ENCODE assay signal across 13 cellular contexts in genomic region chr7:45841926-45842717, GRCh38. TPM values are rescaled to one million over a fixed set of nuclear protein-coding genes. Genes with fewer than 3 reads are reported as not detected.
DNase-seq lines count a peak whose midpoint lies in the region; ATAC-seq, FAIRE-seq and TF ChIP-seq lines count a peak whose summit lies in the region.
"Not testable (repeated sequence)": the region's sequence is repeated elsewhere in the genome, so short reads cannot be mapped to it uniquely, and the experiment has no call there.
"Had no signal": no experiment of that assay in that cellular context is flagged by ENCODE, and none has a peak within 500 bp of the region (broad histone marks: within the 10 kb centered on the region; RNA-seq: fewer than 3 reads in every experiment).

No MANE protein-coding gene starts in this region.

- H2AFZ ChIP-seq in GM12878 (ENCODE audit: control insufficient read depth, low read depth, low read length), result not testable (repeated sequence)

- not testable (repeated sequence) for FAIRE-seq in GM12878 (lab: Jason Lieb, UNC)
- peak; percentile 5 for FAIRE-seq in pancreas (lab: Jason Lieb, UNC)

- not testable (repeated sequence) for H3K36me3 ChIP-seq in BLaER1 treated with 17β-estradiol and CSF1 and Interleukin-3, amounts not matched to agents 10 nM and 100 nM; GM12878 (ENCODE audit: control insufficient read depth in 2 of 2, insufficient read depth in 2 of 2, low read length in 1 of 2); pancreas

- H3K4me2 ChIP-seq in BLaER1 treated with 17β-estradiol and CSF1 and Interleukin-3, amounts not matched to agents 10 nM and 100 nM, result peak overlapping the region; percentile 44 to 76 (median 62); a peak in 20 of 22 replicates
- not testable (repeated sequence) for H3K4me2 ChIP-seq in GM12878 (ENCODE audit: control insufficient read depth, insufficient read depth)

- not testable (repeated sequence) for BruUV-seq in GM12878 (replicated peaks; lab: Mats Ljungman, UMichigan)

- TF ChIP-seq CTCF in GM13976 (IDR thresholded peaks at IDR 0.05; ENCODE audit: borderline replicate concordance, control extremely low read depth, extremely low read depth, insufficient read depth, missing control alignments); GM12878 (IDR thresholded peaks at IDR 0.05 in 2 of 3, conservative IDR thresholded peaks at IDR 0.05 in 1 of 3; ENCODE audit: control insufficient read depth in 2 of 3, extremely low read depth in 1 of 3, insufficient read depth in 1 of 3, low read depth in 3 of 3, low read length in 3 of 3); pancreas (IDR thresholded peaks at IDR 0.05): not testable (repeated sequence)

- intact Hi-C loops in GM12878 (cut with micrococcal nuclease; ENCODE audit: unreplicated experiment); pancreas (cut with DNase I): not testable (repeated sequence)

- DNase-seq in GM13976 (ENCODE audit: low spot score) (peak; percentile 1), NCI-H128 (lab: John Stamatoyannopoulos, UW; ENCODE audit: unreplicated experiment) (peak; percentile 20), NCI-H2107 (lab: John Stamatoyannopoulos, UW) (peak; percentile 53), NCI-H345 treated with DMSO at 0.1 percent for 48 hours (lab: John Stamatoyannopoulos, UW; ENCODE audit: unreplicated experiment) (peak; percentile 83), GM12878 (ENCODE audit: low read depth, low spot score) (peak; percentile 4)
- DNase-seq in pancreas, result not testable (repeated sequence)

- not testable (repeated sequence) for H3K27me3 ChIP-seq in BLaER1 treated with 17β-estradiol and CSF1 and Interleukin-3, amounts not matched to agents 10 nM and 100 nM; GM12878 (replicated peaks in 1 of 2; ENCODE audit: control insufficient read depth in 2 of 2, insufficient read depth in 2 of 2, low read length in 1 of 2); pancreas

- not testable (repeated sequence) for TF ChIP-seq EP300 in GM12878 (IDR thresholded peaks at IDR 0.05; ENCODE audit: borderline replicate concordance in 1 of 2, control insufficient read depth in 1 of 2, low read depth in 2 of 2, low read length in 2 of 2)

- H3K4me1 ChIP-seq in BLaER1 treated with 17β-estradiol and CSF1 and Interleukin-3, amounts not matched to agents 10 nM and 100 nM, result peaks cover 7 to 40% (median 16%) of the 10 kb centered on the region in 10 experiments; a peak in 17 of 20 replicates
- H3K4me1 ChIP-seq in GM12878 (ENCODE audit: control insufficient read depth, insufficient read depth, low read length); pancreas: not testable (repeated sequence)

- CTCF ChIA-PET in GM12878 (lab: Yijun Ruan, JAX), result not testable (repeated sequence)

- in situ Hi-C loops in GM13976 (cut with MboI; ENCODE audit: low sequenced_read_pairs, unreplicated experiment); GM12878 (cut with MboI): not testable (repeated sequence)

- POLR2A ChIA-PET in GM12878 (lab: Charles Lee), result not testable (repeated sequence)

- H3K4me3 ChIP-seq in BLaER1 treated with 17β-estradiol and CSF1 and Interleukin-3, amounts not matched to agents 10 nM and 100 nM; GM12878; pancreas: not testable (repeated sequence)

- not testable (repeated sequence) for H3K9me3 ChIP-seq in BLaER1 treated with 17β-estradiol and CSF1 and Interleukin-3, amounts not matched to agents 10 nM and 100 nM (replicated peaks in 1 of 11); GM12878 (replicated peaks; ENCODE audit: control insufficient read depth, insufficient read depth, low read length); pancreas

- SMC1A ChIA-PET in GM12878 (lab: Charles Lee; ENCODE audit: uncharacterized antibody, unreplicated experiment), result not testable (repeated sequence)

- not testable (repeated sequence) for TF ChIP-seq RAD21 in GM12878 (IDR thresholded peaks at IDR 0.05; ENCODE audit: insufficient read depth, low read depth, low read length)

- not testable (repeated sequence) for TF ChIP-seq POLR2A in GM12878 (IDR thresholded peaks at IDR 0.05; ENCODE audit: low read depth, low read length)

- WGBS in GM12878 (ENCODE audit: insufficient coverage, insufficient replicate concordance, low lambda C conversion rate, missing lambda C conversion rate), result 2% methylated on average over 4 of the region's 4 CpGs
- 46 to 51% methylated on average over 4 of the region's 4 CpGs for WGBS in pancreas, 2 donors

- H3K9ac ChIP-seq in BLaER1 treated with 17β-estradiol and CSF1 and Interleukin-3, amounts not matched to agents 10 nM and 100 nM, result peak overlapping the region in 1 of 11 experiments; percentile 31; a peak in 1 of 22 replicates
- not testable (repeated sequence) for H3K9ac ChIP-seq in GM12878 (ENCODE audit: control insufficient read depth, insufficient read depth, low read length)

- not testable (repeated sequence) for H3K79me2 ChIP-seq in GM12878 (ENCODE audit: control insufficient read depth, insufficient read depth, low read length)

- RAD21 ChIA-PET in GM12878 (lab: Charles Lee; ENCODE audit: unreplicated experiment), result not testable (repeated sequence)

- peak; percentile 63 for ATAC-seq in HG03175 (IDR thresholded peaks at IDR 0.05; ENCODE audit: unreplicated experiment)
- ATAC-seq in GM12878, result peak; percentile 78
- not testable (repeated sequence) for ATAC-seq in pancreas

- H4K20me1 ChIP-seq in BLaER1 treated with 17β-estradiol and CSF1 and Interleukin-3, amounts not matched to agents 10 nM and 100 nM; GM12878 (ENCODE audit: control insufficient read depth, insufficient read depth): not testable (repeated sequence)

- peak overlapping the region in 4 of 11 experiments; percentile 9 to 33 (median 22); a peak in 2 of 22 replicates for H3K27ac ChIP-seq in BLaER1 treated with 17β-estradiol and CSF1 and Interleukin-3, amounts not matched to agents 10 nM and 100 nM
- H3K27ac ChIP-seq in GM12878 (ENCODE audit: control insufficient read depth, insufficient read depth); pancreas: not testable (repeated sequence)

RNA-seq across cellular contexts. Expression of gene CCDC201, which starts 30.8 kb away (rescaled TPM):
- total RNA-seq in GM12878 (2013; cell fraction: nucleolus; rRNA removed), result not detected in 2 replicates
- total RNA-seq in GM12878 (2014; rRNA removed) (not detected in 2 replicates), GM12878 (2014; rRNA removed; fragmentation: Illumina TruSeq; extraction: Trizol) (not detected in 2 replicates), GM12878 (2021) (not detected in 2 replicates), pancreas (not detected)
- not detected for polyA plus RNA-seq in GM12878 (2011; ENCODE audit: low read depth)
- polyA plus RNA-seq in GM12878 (2011; rRNA removed) (not detected in 2 replicates), GM12878 (2014; fragmentation: Illumina TruSeq; extraction: Trizol) (not detected in 2 replicates), GM12878 (2014; fragmentation: Nextera tagmentation; extraction: Ambion mirVana) (not detected), GM12878 (2014; rRNA removed) (not detected in 2 replicates), GM12878 (2016; fragmentation: Nextera tagmentation; extraction: Ambion mirVana) (under 1 TPM in 1 of 2 experiments, not detected in 1; 0.10 TPM), pancreas (not detected)
- not detected in 2 replicates for polyA plus RNA-seq in GM12878 (2011; cell fraction: cytosol; rRNA removed)
- polyA plus RNA-seq in GM12878 (2011; cell fraction: nucleus; rRNA removed), result not detected in 2 replicates
- polyA plus RNA-seq in GM12878 (2012), result not detected in 2 replicates
- not detected in 2 replicates for polyA minus RNA-seq in GM12878 (2011; rRNA and poly(A)+ RNA removed)
- polyA minus RNA-seq in GM12878 (2011; cell fraction: cytosol; rRNA and poly(A)+ RNA removed), result not detected in 2 replicates
- not detected in 2 replicates for polyA minus RNA-seq in GM12878 (2011; cell fraction: nucleus; rRNA and poly(A)+ RNA removed)
- total RNA-seq: CD8-positive, alpha-beta memory T cell; K562; NCI-H460; T-cell had no signal
- polyA plus RNA-seq: CD8-positive, alpha-beta memory T cell; K562 had no signal

RNA-seq across cellular contexts. Expression of gene IGFBP1, which starts 46.2 kb away (rescaled TPM):
- total RNA-seq in GM12878 (2013; cell fraction: nucleolus; rRNA removed), result not detected in 2 replicates
- not detected in 2 replicates for total RNA-seq in GM12878 (2014; rRNA removed)
- not detected in 2 replicates for total RNA-seq in GM12878 (2014; rRNA removed; fragmentation: Illumina TruSeq; extraction: Trizol)
- 0.13 and 0.29 TPM in 2 replicates for total RNA-seq in GM12878 (2021)
- polyA plus RNA-seq in GM12878 (2011; ENCODE audit: low read depth), result not detected
- polyA plus RNA-seq in GM12878 (2011; rRNA removed), result not detected in 2 replicates
- polyA plus RNA-seq in GM12878 (2011; cell fraction: cytosol; rRNA removed), result not detected in 2 replicates
- polyA plus RNA-seq in GM12878 (2011; cell fraction: nucleus; rRNA removed), result not detected in 2 replicates
- 0.07 TPM in 1 of 2 replicates, not detected in the other for polyA plus RNA-seq in GM12878 (2012)
- not detected in 2 replicates for polyA plus RNA-seq in GM12878 (2014; fragmentation: Illumina TruSeq; extraction: Trizol)
- not detected for polyA plus RNA-seq in GM12878 (2014; fragmentation: Nextera tagmentation; extraction: Ambion mirVana)
- not detected in 2 replicates for polyA plus RNA-seq in GM12878 (2014; rRNA removed)
- polyA plus RNA-seq in GM12878 (2016; fragmentation: Nextera tagmentation; extraction: Ambion mirVana), result not detected
- polyA minus RNA-seq in GM12878 (2011; rRNA and poly(A)+ RNA removed), result not detected in 2 replicates
- not detected in 2 replicates for polyA minus RNA-seq in GM12878 (2011; cell fraction: cytosol; rRNA and poly(A)+ RNA removed)
- polyA minus RNA-seq in GM12878 (2011; cell fraction: nucleus; rRNA and poly(A)+ RNA removed), result not detected in 2 replicates
- under 1 TPM in 1 of 6 donors, not detected in 5; 0.19 TPM for total RNA-seq in pancreas
- polyA plus RNA-seq in pancreas, result under 1 TPM; 0.11 to 0.12 TPM
- total RNA-seq: CD8-positive, alpha-beta memory T cell; H4; K562 had no signal
- polyA plus RNA-seq: CD8-positive, alpha-beta memory T cell; K562 had no signal
